In genomic region chr10:77505431-77506334, GRCh38 we compare ENCODE assay signal across 10 cellular contexts.
DNase-seq lines count a peak whose midpoint lies in the region; ATAC-seq, FAIRE-seq and TF ChIP-seq lines count a peak whose summit lies in the region.
"Had no signal": no experiment of that assay in that cellular context is flagged by ENCODE, and none has a peak within 500 bp of the region (broad histone marks: within the 10 kb centered on the region; RNA-seq: fewer than 3 reads in every experiment).

No MANE protein-coding gene starts in this region.

- SMC1A ChIA-PET in GM12878 (lab: Charles Lee; ENCODE audit: uncharacterized antibody, unreplicated experiment) = interaction anchor here (0.8 to 8.3 kb wide), 29 partner anchors 8 to 342 kb away, joined by 3 to 74 read pairs (median 4); no protein-coding TSS in a partner anchor

- H3K4me3 ChIP-seq in GM12878 (no peak overlapping the region), mesenchymal stem cell (ENCODE audit: insufficient read depth in 1 of 2, low read depth in 1 of 2, low read length in 2 of 2) (peak overlapping the region in 1 of 2 experiments; percentile 39), BE2C (ENCODE audit: low read depth, low read length) (no peak overlapping the region)
- H3K4me3 ChIP-seq: coronary artery, right atrium auricular region had no signal

- POLR2A ChIA-PET in GM12878 (lab: Charles Lee) = interaction anchor here (0.7 to 5.7 kb wide), 7 partner anchors 8 to 108 kb away, joined by 3 to 29 read pairs (median 4); no protein-coding TSS in a partner anchor

- no peak overlapping the region for H2AK5ac ChIP-seq in mesenchymal stem cell (ENCODE audit: low read length, severe bottlenecking)

- no peak overlapping the region for H3K23ac ChIP-seq in mesenchymal stem cell (ENCODE audit: low read length in 2 of 2)

- no peak overlapping the region for H4K8ac ChIP-seq in mesenchymal stem cell (ENCODE audit: low read length)

- H3K4me1 ChIP-seq in GM12878 (ENCODE audit: control insufficient read depth, insufficient read depth, low read length) (peaks cover 11% of the 10 kb centered on the region), mesenchymal stem cell (ENCODE audit: control insufficient read depth, insufficient read depth, low read depth, low read length) (peaks cover 27% of the 10 kb centered on the region), BE2C (peaks cover 28% of the 10 kb centered on the region)
- H3K4me1 ChIP-seq: right atrium auricular region had no signal

- DNase-seq in AG08395 (ENCODE audit: low spot score) (peak; percentile 88), HS-5 (ENCODE audit: low read depth) (peak; percentile 95), GM12878 (ENCODE audit: low read depth, low spot score) (no peak), mesenchymal stem cell (peak; percentile 92), activated gamma-delta T cell treated with Interleukin-2 at 50 U/mL for 16 hours (no peak), BE2C (no peak), amygdala (lab: John Stamatoyannopoulos, UW) (no peak)

- ATAC-seq in GM12878 (no peak), HG02642 (IDR thresholded peaks at IDR 0.05; ENCODE audit: poor library complexity, unreplicated experiment) (no peak)

- no TSS peak for BruUV-seq in GM12878 (replicated peaks; lab: Mats Ljungman, UMichigan)

- H3K79me1 ChIP-seq in mesenchymal stem cell (replicated peaks; ENCODE audit: low read length, poor library complexity, severe bottlenecking) = peaks cover 16% of the 10 kb centered on the region

- intact Hi-C loops in GM12878 (cut with micrococcal nuclease; ENCODE audit: unreplicated experiment) = no loop called here

- no peaks in the 10 kb centered on the region for H3K9me3 ChIP-seq in GM12878 (replicated peaks; ENCODE audit: control insufficient read depth, insufficient read depth, low read length)
- H3K9me3 ChIP-seq in mesenchymal stem cell (ENCODE audit: control insufficient read depth, low read length) = no peaks in the 10 kb centered on the region
- H3K9me3 ChIP-seq in BE2C = no peaks in the 10 kb centered on the region
- H3K9me3 ChIP-seq: right atrium auricular region had no signal

- TF ChIP-seq CTCF in GM12878 (IDR thresholded peaks at IDR 0.05 in 2 of 3, conservative IDR thresholded peaks at IDR 0.05 in 1 of 3; ENCODE audit: control insufficient read depth in 2 of 3, extremely low read depth in 1 of 3, insufficient read depth in 1 of 3, low read depth in 3 of 3, low read length in 3 of 3) (no peak), BE2C (IDR thresholded peaks at IDR 0.05; ENCODE audit: low read depth, low read length) (no peak)

- no peak for TF ChIP-seq POLR2A in GM12878 (IDR thresholded peaks at IDR 0.05; ENCODE audit: low read depth, low read length)

- no peak overlapping the region for H4K91ac ChIP-seq in mesenchymal stem cell (ENCODE audit: low read length)

- H2BK120ac ChIP-seq in mesenchymal stem cell (ENCODE audit: low read depth, low read length) = peak overlapping the region; percentile 62

- 0% methylated on average over 2 of the region's 2 CpGs for WGBS in GM12878 (ENCODE audit: insufficient coverage, insufficient replicate concordance, low lambda C conversion rate, missing lambda C conversion rate)
- 0% methylated on average over 1 of the region's 2 CpGs for WGBS in mesenchymal stem cell

- H3K36me3 ChIP-seq in GM12878 (ENCODE audit: control insufficient read depth in 2 of 2, insufficient read depth in 2 of 2, low read length in 1 of 2) (no peaks in the 10 kb centered on the region), mesenchymal stem cell (ENCODE audit: control insufficient read depth in 1 of 2, insufficient read depth in 2 of 2, low read depth in 1 of 2, low read length in 2 of 2) (no peaks in the 10 kb centered on the region), BE2C (no peaks in the 10 kb centered on the region)
- H3K36me3 ChIP-seq: right atrium auricular region had no signal

- in situ Hi-C loops in GM12878 (cut with MboI) = no loop called here

- FAIRE-seq in GM12878 (lab: Jason Lieb, UNC) = no peak

- RAD21 ChIA-PET in GM12878 (lab: Charles Lee; ENCODE audit: unreplicated experiment) = interaction anchor here (0.7 to 4.2 kb wide), 20 partner anchors 9 to 332 kb away, joined by 3 to 19 read pairs (median 4); partner anchors contain the start of gene KCNMA1

- peak overlapping the region; percentile 91 to 92 for H3K18ac ChIP-seq in mesenchymal stem cell (ENCODE audit: low read depth in 1 of 2, low read length in 2 of 2)

- no peak overlapping the region for H2AFZ ChIP-seq in GM12878 (ENCODE audit: control insufficient read depth, low read depth, low read length)
- no peak overlapping the region for H2AFZ ChIP-seq in mesenchymal stem cell (ENCODE audit: low read depth, low read length)

- no peaks in the 10 kb centered on the region for H3K79me2 ChIP-seq in GM12878 (ENCODE audit: control insufficient read depth, insufficient read depth, low read length)

- no peak for TF ChIP-seq RAD21 in GM12878 (IDR thresholded peaks at IDR 0.05; ENCODE audit: insufficient read depth, low read depth, low read length)

- H3K4ac ChIP-seq in mesenchymal stem cell (ENCODE audit: low read depth in 1 of 2, low read length in 2 of 2) = peak overlapping the region; percentile 6 to 69

- peak overlapping the region; percentile 66 to 97 for H2BK12ac ChIP-seq in mesenchymal stem cell (ENCODE audit: low read length in 2 of 2)

- no peak overlapping the region for H2BK5ac ChIP-seq in mesenchymal stem cell (ENCODE audit: low read depth, low read length, poor library complexity, severe bottlenecking)

- no peak overlapping the region for H3K4me2 ChIP-seq in GM12878 (ENCODE audit: control insufficient read depth, insufficient read depth)
- no peak overlapping the region for H3K4me2 ChIP-seq in mesenchymal stem cell (ENCODE audit: low read length, poor library complexity, severe bottlenecking)

- CTCF ChIA-PET in GM12878 (lab: Yijun Ruan, JAX) = interaction anchor here (0.7 to 2.7 kb wide), 16 partner anchors 10 to 331 kb away, joined by 3 to 11 read pairs (median 6); no protein-coding TSS in a partner anchor

- H3K9ac ChIP-seq in GM12878 (ENCODE audit: control insufficient read depth, insufficient read depth, low read length) (no peak overlapping the region), mesenchymal stem cell (ENCODE audit: low read length) (peak overlapping the region; percentile 65)

- no peak overlapping the region for H2BK15ac ChIP-seq in mesenchymal stem cell (ENCODE audit: low read depth, poor library complexity, severe bottlenecking)

- no peak overlapping the region for H3K14ac ChIP-seq in mesenchymal stem cell (ENCODE audit: low read length in 2 of 2)

- H3K27me3 ChIP-seq in GM12878 (replicated peaks in 1 of 2; ENCODE audit: control insufficient read depth in 2 of 2, insufficient read depth in 2 of 2, low read length in 1 of 2) (no peaks in the 10 kb centered on the region), mesenchymal stem cell (ENCODE audit: control insufficient read depth in 1 of 2, insufficient read depth in 1 of 2, low read length in 2 of 2) (no peaks in the 10 kb centered on the region), BE2C (no peaks in the 10 kb centered on the region)
- H3K27me3 ChIP-seq: right atrium auricular region had no signal

- TF ChIP-seq EP300 in GM12878 (IDR thresholded peaks at IDR 0.05; ENCODE audit: borderline replicate concordance in 1 of 2, control insufficient read depth in 1 of 2, low read depth in 2 of 2, low read length in 2 of 2) = no peak

- no peaks in the 10 kb centered on the region for H4K20me1 ChIP-seq in GM12878 (ENCODE audit: control insufficient read depth, insufficient read depth)

- H3K27ac ChIP-seq in GM12878 (ENCODE audit: control insufficient read depth, insufficient read depth) = no peak overlapping the region
- peak overlapping the region; percentile 91 for H3K27ac ChIP-seq in mesenchymal stem cell (ENCODE audit: low read length, poor library complexity, severe bottlenecking)
- H3K27ac ChIP-seq: right atrium auricular region had no signal

TF ChIP-seq in GM12878, 131 proteins besides CTCF, POLR2A, EP300 and RAD21:
- TF ChIP-seq BHLHE40 (IDR thresholded peaks at IDR 0.05; ENCODE audit: borderline replicate concordance in 1 of 2, low read depth in 2 of 2, low read length in 1 of 2) (peak; percentile 58 to 69), SMC3 (IDR thresholded peaks at IDR 0.05; ENCODE audit: borderline replicate concordance, low read length) (no peak)

Comparison
In these comparisons a context has a peak if more than half of its experiments do, and no peak if none do; other contexts are left out.
1. DNase-seq: peak in AG08395 (single experiment), HS-5 (single experiment) and mesenchymal stem cell (single experiment); none in GM12878 (single experiment), activated gamma-delta T cell treated with Interleukin-2 at 50 U/mL for 16 hours (single experiment), BE2C (single experiment) and amygdala (0 of 56).